Comparison of ENCODE assay signal across 20 cellular contexts in the genomic region with DNA sequence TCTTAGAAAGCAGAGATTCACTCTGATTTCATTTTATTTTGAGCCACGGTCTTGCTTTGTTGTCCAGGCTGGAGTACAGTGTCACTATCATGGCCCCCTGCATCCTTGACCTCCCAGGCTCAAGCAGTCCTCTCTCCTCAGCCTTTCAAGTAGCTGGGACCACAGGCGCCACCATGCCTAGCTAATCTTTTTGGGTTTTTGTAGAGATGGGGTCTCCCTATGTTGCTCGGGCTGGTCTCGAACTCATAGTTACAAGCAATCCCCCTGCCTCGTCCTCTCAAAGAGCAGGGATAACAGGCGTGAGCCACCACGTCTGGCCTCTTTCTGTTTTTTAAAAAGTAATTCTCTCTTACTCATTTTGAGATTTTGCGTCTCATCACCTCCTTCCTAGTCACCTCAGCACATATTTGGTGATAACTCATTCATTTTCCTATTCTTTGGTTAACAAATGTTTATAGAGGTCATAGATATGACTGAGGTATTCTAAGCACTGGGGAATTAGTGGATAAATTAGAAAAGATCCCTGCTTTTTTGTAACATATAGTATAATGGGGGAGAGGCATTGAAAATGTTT. TPM values are rescaled to one million over a fixed set of nuclear protein-coding genes. Genes with fewer than 3 reads are reported as not detected.
DNase-seq lines count a peak whose midpoint lies in the region; ATAC-seq and TF ChIP-seq lines count a peak whose summit lies in the region.
"Had no signal": no experiment of that assay in that cellular context is flagged by ENCODE, and none has a peak within 500 bp of the region (broad histone marks: within the 10 kb centered on the region; RNA-seq: fewer than 3 reads in every experiment).

No MANE protein-coding gene starts in this region.

- H3K27ac ChIP-seq in Panc1 (ENCODE audit: low read length) = peak overlapping the region; percentile 34; the same call in 1 of the 2 replicates
- no peak overlapping the region for H3K27ac ChIP-seq in upper lobe of right lung
- H3K27ac ChIP-seq: BLaER1, KMS-11, PC-9 had no signal

- H3K36me3 ChIP-seq in Panc1 (ENCODE audit: control insufficient read depth, insufficient read depth, low read length) (no peaks in the 10 kb centered on the region), HAP-1 (replicated peaks) (no peaks in the 10 kb centered on the region), upper lobe of right lung (no peaks in the 10 kb centered on the region)
- H3K36me3 ChIP-seq: BLaER1 had no signal

- POLR2A ChIA-PET in Panc1 (lab: Charles Lee) = no interaction called here

- H3K9me3 ChIP-seq in Panc1 (ENCODE audit: control insufficient read depth, insufficient read depth, low read depth, low read length) (no peaks in the 10 kb centered on the region), HAP-1 (no peaks in the 10 kb centered on the region), upper lobe of right lung (no peaks in the 10 kb centered on the region)
- H3K9me3 ChIP-seq: BLaER1 had no signal

- no peaks in the 10 kb centered on the region for H3K9me3 Mint-ChIP-seq in activated naive CD4-positive, alpha-beta T cell treated with anti-CD3 and anti-CD28 coated beads, Interleukin-2, amount 50 U/mL, for 72 hours
- no peaks in the 10 kb centered on the region for H3K9me3 Mint-ChIP-seq in activated T-helper 2 cell treated with anti-CD3 and anti-CD28 coated beads, Interferon-gamma antibody, Interleukin-2, Interleukin-4, amounts not matched to agents 10 μg/mL and 5 μg/mL and 100 μg/mL, durations not matched to agents 14 hours and 24 hours and 36 hours
- H3K9me3 Mint-ChIP-seq: CD8-positive, alpha-beta memory T cell; H9 had no signal

- intact Hi-C loops in Panc1 (cut with micrococcal nuclease; ENCODE audit: unreplicated experiment) (no loop called here), upper lobe of right lung (cut with DNase I) (no loop called here)
- intact Hi-C loops in activated T-helper 2 cell treated with anti-CD3 and anti-CD28 coated beads, Interferon-gamma antibody, Interleukin-2, Interleukin-4, amounts not matched to agents 10 μg/mL and 5 μg/mL and 100 μg/mL, durations not matched to agents 14 hours and 24 hours and 36 hours (cut with micrococcal nuclease) = no loop called here

- H3K27me3 ChIP-seq in Panc1 (ENCODE audit: control insufficient read depth, insufficient read depth, low read length) (no peaks in the 10 kb centered on the region), HAP-1 (ENCODE audit: low read depth) (no peaks in the 10 kb centered on the region), upper lobe of right lung (no peaks in the 10 kb centered on the region)
- H3K27me3 ChIP-seq: BLaER1 had no signal

- peak in 1 of 2 donors; percentile 51 for ATAC-seq in activated naive CD4-positive, alpha-beta T cell treated with anti-CD3 and anti-CD28 coated beads, Interleukin-2, amount 50 U/mL, for 72 hours
- ATAC-seq in Panc1 = no peak
- ATAC-seq in upper lobe of right lung = no peak
- ATAC-seq: HepG2 had no signal

- no peak overlapping the region for H3K4me3 Mint-ChIP-seq in activated T-helper 2 cell treated with anti-CD3 and anti-CD28 coated beads, Interferon-gamma antibody, Interleukin-2, Interleukin-4, amounts not matched to agents 10 μg/mL and 5 μg/mL and 100 μg/mL, durations not matched to agents 14 hours and 24 hours and 36 hours (ENCODE audit: low read depth)
- H3K4me3 Mint-ChIP-seq: CD8-positive, alpha-beta memory T cell; H9 had no signal

- CTCF ChIA-PET in Panc1 (lab: Charles Lee) = interaction anchor here (0.7 kb wide), 1 partner anchor 982 kb away, joined by 4 read pairs; no protein-coding TSS in a partner anchor

- TF ChIP-seq CTCF in Panc1 (IDR thresholded peaks at IDR 0.05) = no peak
- no peak for TF ChIP-seq CTCF in upper lobe of right lung (IDR thresholded peaks at IDR 0.05)

- H3K4me3 ChIP-seq in Panc1 (ENCODE audit: low read depth in 2 of 2, low read length in 2 of 2) (no peak overlapping the region), HAP-1 (no peak overlapping the region), upper lobe of right lung (no peak overlapping the region)
- H3K4me3 ChIP-seq: BLaER1, PC-9 had no signal

- BruUV-seq in Panc1 (replicated peaks; lab: Mats Ljungman, UMichigan) = no TSS peak

- in situ Hi-C loops in Panc1 (cut with HindIII; ENCODE audit: low pct_unique_long_range_greater_than_20kb, low sequenced_read_pairs) = no loop called here
- in situ Hi-C loops in HAP-1 (cut with MboI; ENCODE audit: low sequenced_read_pairs) = no loop called here

- DNase-seq in activated CD4-positive, alpha-beta T cell treated with anti-CD3 and anti-CD28 coated beads, Interleukin-2, amount 50 U/mL, for 48 hours = peak; percentile 22 to 37
- no peak for DNase-seq in activated CD4-positive, alpha-beta T cell treated with anti-CD3 and anti-CD28 coated beads for 4 hours
- peak in 1 of 2 donors; percentile 25 for DNase-seq in activated naive CD4-positive, alpha-beta T cell treated with anti-CD3 and anti-CD28 coated beads, Interleukin-2, amount 50 U/mL, for 72 hours (ENCODE audit: low spot score in 2 of 2)
- DNase-seq in activated naive CD4-positive, alpha-beta T cell treated with anti-CD3 and anti-CD28 coated beads, Interleukin-2, amount 50 U/mL, for 16 hours = no peak
- DNase-seq in Panc1 (ENCODE audit: low read depth, low spot score) = no peak
- no peak for DNase-seq in activated T-helper 2 cell treated with anti-CD3 and anti-CD28 coated beads, Interferon-gamma antibody, Interleukin-2, Interleukin-4, amounts not matched to agents 10 μg/mL and 5 μg/mL and 100 μg/mL, durations not matched to agents 14 hours and 24 hours and 36 hours (ENCODE audit: low spot score)
- no peak for DNase-seq in HAP-1 (ENCODE audit: low spot score in 2 of 2)
- no peak for DNase-seq in upper lobe of right lung
- DNase-seq: CD8-positive, alpha-beta memory T cell; DMS79; H9; NCI-H1436; NCI-H2029 treated with DMSO at 0.1 percent for 48 hours; NCI-H2171 treated with DMSO at 0.1 percent for 48 hours; NCI-H510A; NCI-H774; PC-9 had no signal

- peak overlapping the region; percentile 12 to 30 for H3K27ac Mint-ChIP-seq in activated naive CD4-positive, alpha-beta T cell treated with anti-CD3 and anti-CD28 coated beads, Interleukin-2, amount 50 U/mL, for 72 hours
- H3K27ac Mint-ChIP-seq in activated T-helper 2 cell treated with anti-CD3 and anti-CD28 coated beads, Interferon-gamma antibody, Interleukin-2, Interleukin-4, amounts not matched to agents 10 μg/mL and 5 μg/mL and 100 μg/mL, durations not matched to agents 14 hours and 24 hours and 36 hours = peak overlapping the region; percentile 65
- H3K27ac Mint-ChIP-seq: CD8-positive, alpha-beta memory T cell; H9 had no signal

- H3K4me1 Mint-ChIP-seq in activated T-helper 2 cell treated with anti-CD3 and anti-CD28 coated beads, Interferon-gamma antibody, Interleukin-2, Interleukin-4, amounts not matched to agents 10 μg/mL and 5 μg/mL and 100 μg/mL, durations not matched to agents 14 hours and 24 hours and 36 hours (ENCODE audit: low read depth) = peaks cover 42% of the 10 kb centered on the region

- peaks cover 38% of the 10 kb centered on the region for H3K4me1 ChIP-seq in Panc1 (ENCODE audit: control insufficient read depth, insufficient read depth, low read length)
- H3K4me1 ChIP-seq in HAP-1 = 0 out of 2 replicates have a peak, but pooled peaks cover 4% of the 10 kb centered on the region
- no peaks in the 10 kb centered on the region for H3K4me1 ChIP-seq in upper lobe of right lung

- H3K36me3 Mint-ChIP-seq in activated naive CD4-positive, alpha-beta T cell treated with anti-CD3 and anti-CD28 coated beads, Interleukin-2, amount 50 U/mL, for 72 hours = no peaks in the 10 kb centered on the region
- H3K36me3 Mint-ChIP-seq in activated T-helper 2 cell treated with anti-CD3 and anti-CD28 coated beads, Interferon-gamma antibody, Interleukin-2, Interleukin-4, amounts not matched to agents 10 μg/mL and 5 μg/mL and 100 μg/mL, durations not matched to agents 14 hours and 24 hours and 36 hours (ENCODE audit: low read depth) = no peaks in the 10 kb centered on the region
- H3K36me3 Mint-ChIP-seq: CD8-positive, alpha-beta memory T cell had no signal

- no peaks in the 10 kb centered on the region for H3K27me3 Mint-ChIP-seq in activated T-helper 2 cell treated with anti-CD3 and anti-CD28 coated beads, Interferon-gamma antibody, Interleukin-2, Interleukin-4, amounts not matched to agents 10 μg/mL and 5 μg/mL and 100 μg/mL, durations not matched to agents 14 hours and 24 hours and 36 hours (ENCODE audit: low read depth)
- H3K27me3 Mint-ChIP-seq: CD8-positive, alpha-beta memory T cell had no signal

RNA-seq across cellular contexts. Expression of a gene that starts 10.8 kb away (rescaled TPM):
- 100 to 1,000 TPM in 1 of 2 donors, 10 to 100 TPM in 1; 82.8 to 136 TPM for total RNA-seq in activated naive CD4-positive, alpha-beta T cell treated with anti-CD3 and anti-CD28 coated beads, Interleukin-2, amount 50 U/mL, for 72 hours
- total RNA-seq in Panc1 (2021; ENCODE audit: unreplicated experiment) (70.4 TPM), upper lobe of right lung (51.1 TPM)
- polyA plus RNA-seq in Panc1 (2012; ENCODE audit: insufficient read length) = 7.5 TPM
- 81.6 and 84.1 TPM in 2 replicates for total RNA-seq in activated T-helper 2 cell treated with anti-CD3 and anti-CD28 coated beads, Interferon-gamma antibody, Interleukin-2, Interleukin-4, amounts not matched to agents 10 μg/mL and 5 μg/mL and 100 μg/mL, durations not matched to agents 14 hours and 24 hours and 36 hours

RNA-seq across cellular contexts. Expression of a gene that starts 43.8 kb away (rescaled TPM):
- total RNA-seq in activated naive CD4-positive, alpha-beta T cell treated with anti-CD3 and anti-CD28 coated beads, Interleukin-2, amount 50 U/mL, for 72 hours = 10 to 100 TPM; 18.7 to 45.1 TPM
- total RNA-seq in Panc1 (2021; ENCODE audit: unreplicated experiment) = 112 TPM
- 219 TPM for polyA plus RNA-seq in Panc1 (2012; ENCODE audit: insufficient read length)
- total RNA-seq in activated T-helper 2 cell treated with anti-CD3 and anti-CD28 coated beads, Interferon-gamma antibody, Interleukin-2, Interleukin-4, amounts not matched to agents 10 μg/mL and 5 μg/mL and 100 μg/mL, durations not matched to agents 14 hours and 24 hours and 36 hours = 83.4 and 85.6 TPM in 2 replicates
- 108 TPM for total RNA-seq in upper lobe of right lung

Comparison
In these comparisons a context has a peak if more than half of its experiments do, and no peak if none do; other contexts are left out.
1. DNase-seq: peak in activated CD4-positive, alpha-beta T cell treated with anti-CD3 and anti-CD28 coated beads, Interleukin-2, amount 50 U/mL, for 48 hours (2 of 2); none in activated CD4-positive, alpha-beta T cell treated with anti-CD3 and anti-CD28 coated beads for 4 hours (0 of 2), activated naive CD4-positive, alpha-beta T cell treated with anti-CD3 and anti-CD28 coated beads, Interleukin-2, amount 50 U/mL, for 16 hours (single experiment), Panc1 (single experiment), activated T-helper 2 cell treated with anti-CD3 and anti-CD28 coated beads, Interferon-gamma antibody, Interleukin-2, Interleukin-4, amounts not matched to agents 10 μg/mL and 5 μg/mL and 100 μg/mL, durations not matched to agents 14 hours and 24 hours and 36 hours (single experiment), HAP-1 (0 of 2) and upper lobe of right lung (single experiment).